ENCODE assay signal across 16 cellular contexts in genomic region chr2:24768601-24769000, GRCh38. TPM values are rescaled to one million over a fixed set of nuclear protein-coding genes. Genes with fewer than 3 reads are reported as not detected.
DNase-seq lines count a peak whose midpoint lies in the region; ATAC-seq, FAIRE-seq and TF ChIP-seq lines count a peak whose summit lies in the region.
"Had no signal": no experiment of that assay in that cellular context is flagged by ENCODE, and none has a peak within 500 bp of the region (broad histone marks: within the 10 kb centered on the region; RNA-seq: fewer than 3 reads in every experiment).

No MANE protein-coding gene starts in this region.

- peak; percentile 44 for DNase-seq in GM23338 (ENCODE audit: low spot score)
- DNase-seq in central memory CD8-positive, alpha-beta T cell (ENCODE audit: low spot score in 2 of 2) = no peak
- DNase-seq in left ventricle myocardium inferior = peak; percentile 61
- peak; percentile 73 to 76 for DNase-seq in thyroid gland
- no peak for DNase-seq in RCC 7860 (ENCODE audit: low spot score)
- DNase-seq in posterior vena cava (ENCODE audit: low spot score) = no peak
- DNase-seq: ACHN, COR-L47, DMS153, IMR-90, Kasumi-1, MM.1S, NCI-H1092 treated with DMSO at 0.1 percent for 48 hours, NCI-H524 had no signal

- FAIRE-seq in RCC 7860 (lab: Jason Lieb, UNC) = no peak

- H3K27ac Mint-ChIP-seq in GM23338 = no peak overlapping the region
- H3K27ac Mint-ChIP-seq in central memory CD8-positive, alpha-beta T cell (ENCODE audit: low read depth) = peak overlapping the region; percentile 74

- H3K36me3 ChIP-seq in GM23338 (ENCODE audit: insufficient read depth) (no peaks in the 10 kb centered on the region), left ventricle myocardium inferior (peaks cover 38% of the 10 kb centered on the region), thyroid gland (no peaks in the 10 kb centered on the region)
- H3K36me3 ChIP-seq: HAP-1 had no signal

- no peaks in the 10 kb centered on the region for H3K27me3 ChIP-seq in GM23338 (ENCODE audit: insufficient read depth)
- no peaks in the 10 kb centered on the region for H3K27me3 ChIP-seq in left ventricle myocardium inferior (ENCODE audit: low read depth)
- no peaks in the 10 kb centered on the region for H3K27me3 ChIP-seq in thyroid gland

- H3K9me3 ChIP-seq in left ventricle myocardium inferior (replicated peaks) = no peaks in the 10 kb centered on the region
- H3K9me3 ChIP-seq in thyroid gland = no peaks in the 10 kb centered on the region
- H3K9me3 ChIP-seq: HAP-1 had no signal

- peaks cover 3% of the 10 kb centered on the region; the same call in 1 of the 3 replicates for H3K36me3 Mint-ChIP-seq in GM23338 (ENCODE audit: low read depth)
- peaks cover 58% of the 10 kb centered on the region for H3K36me3 Mint-ChIP-seq in central memory CD8-positive, alpha-beta T cell (ENCODE audit: insufficient read depth)

- no peaks in the 10 kb centered on the region for H4K20me1 ChIP-seq in GM23338 (replicated peaks; ENCODE audit: insufficient read depth)

- no peak for TF ChIP-seq POLR2A in thyroid gland (IDR thresholded peaks at IDR 0.05)

- peaks cover 3% of the 10 kb centered on the region for H3K27me3 Mint-ChIP-seq in GM23338 (ENCODE audit: insufficient read depth, low read depth, poor library complexity)
- no peaks in the 10 kb centered on the region for H3K27me3 Mint-ChIP-seq in central memory CD8-positive, alpha-beta T cell

- no peak overlapping the region for H3K4me3 ChIP-seq in GM23338
- H3K4me3 ChIP-seq in left ventricle myocardium inferior = no peak overlapping the region
- H3K4me3 ChIP-seq in thyroid gland (replicated peaks in 1 of 3) = no peak overlapping the region
- H3K4me3 ChIP-seq: HAP-1 had no signal

- H3K4me2 ChIP-seq in GM23338 = no peak overlapping the region

- ATAC-seq in GM23338 (peak; percentile 45; the same call in 2 of the 3 replicates), GM21737 (IDR thresholded peaks at IDR 0.05; ENCODE audit: unreplicated experiment) (no peak)
- ATAC-seq in central memory CD8-positive, alpha-beta T cell (replicated peaks; ENCODE audit: extremely low read depth, poor library complexity, severe bottlenecking) = no peak

- H3K79me2 ChIP-seq in GM23338 (replicated peaks; ENCODE audit: insufficient read depth) = no peaks in the 10 kb centered on the region

- peaks cover 2% of the 10 kb centered on the region; the same call in 1 of the 3 replicates for H3K9me3 Mint-ChIP-seq in GM23338
- H3K9me3 Mint-ChIP-seq in central memory CD8-positive, alpha-beta T cell = no peaks in the 10 kb centered on the region

- H3K4me1 Mint-ChIP-seq in GM23338 = peaks cover 6% of the 10 kb centered on the region
- peaks cover 16% of the 10 kb centered on the region for H3K4me1 Mint-ChIP-seq in central memory CD8-positive, alpha-beta T cell

- no peak overlapping the region for H3K4me3 Mint-ChIP-seq in GM23338
- H3K4me3 Mint-ChIP-seq in central memory CD8-positive, alpha-beta T cell = no peak overlapping the region

- TF ChIP-seq CTCF in GM23338 (conservative IDR thresholded peaks at IDR 0.05; ENCODE audit: low read depth in 2 of 2) (no peak), left ventricle myocardium inferior (IDR thresholded peaks at IDR 0.05; ENCODE audit: borderline replicate concordance) (no peak), thyroid gland (IDR thresholded peaks at IDR 0.05) (no peak)

- no peaks in the 10 kb centered on the region for H3F3A ChIP-seq in GM23338 (replicated peaks; ENCODE audit: low read depth)

- H3K27ac ChIP-seq in GM23338 (ENCODE audit: low read depth) = no peak overlapping the region
- H3K27ac ChIP-seq in left ventricle myocardium inferior (replicated peaks) = peak overlapping the region; percentile 53
- peak overlapping the region; percentile 74 to 82 (median 79) for H3K27ac ChIP-seq in thyroid gland

- peaks cover 7% of the 10 kb centered on the region; the same call in 1 of the 2 replicates for H3K9me2 ChIP-seq in GM23338 (ENCODE audit: insufficient read depth)

- intact Hi-C loops in left ventricle myocardium inferior (cut with micrococcal nuclease) = no loop called here
- intact Hi-C loops in thyroid gland (cut with DNase I) = no loop called here
- intact Hi-C loops in posterior vena cava (cut with DNase I) = no loop called here

- H3K4me1 ChIP-seq in GM23338 (ENCODE audit: insufficient read depth) (no peaks in the 10 kb centered on the region), left ventricle myocardium inferior (peaks cover 14% of the 10 kb centered on the region), thyroid gland (peaks cover 12 to 24% of the 10 kb centered on the region in 2 donors)
- H3K4me1 ChIP-seq: HAP-1 had no signal

- 18 to 32% methylated on average over 7 of the region's 7 CpGs for WGBS in thyroid gland, 2 donors

- H2AFZ ChIP-seq in GM23338 = no peak overlapping the region

TF ChIP-seq in GM23338, 12 proteins besides CTCF, POLR2A, EP300 and RAD21:
- no peak for TF ChIP-seq POLR2AphosphoS5 (IDR thresholded peaks at IDR 0.05; ENCODE audit: low read depth)
- TF ChIP-seq NANOG (IDR thresholded peaks at IDR 0.05; ENCODE audit: borderline replicate concordance) = no peak
- TF ChIP-seq EZH2phosphoT487 (IDR thresholded peaks at IDR 0.05; ENCODE audit: unreplicated experiment) = no peak

RNA-seq across cellular contexts. Expression of gene PTRHD1, which starts 24.6 kb away (rescaled TPM):
- total RNA-seq in GM23338 (2014; rRNA removed; shearing (Covaris generic)) = 27.1 and 46.9 TPM in 2 replicates
- 105 and 128 TPM in 2 replicates for polyA plus RNA-seq in GM23338 (2016; fragmentation: Nextera tagmentation; extraction: Ambion mirVana)
- total RNA-seq in left ventricle myocardium inferior = 24.3 TPM
- total RNA-seq in thyroid gland = 10 to 100 TPM; 12.6 to 68.8 (median 31.6) TPM
- total RNA-seq in posterior vena cava = 10 to 100 TPM; 13.7 to 14.2 TPM

RNA-seq across cellular contexts. Expression of gene CENPO, which starts 24.6 kb away (rescaled TPM):
- 44.7 and 44.8 TPM in 2 replicates for total RNA-seq in GM23338 (2014; rRNA removed; shearing (Covaris generic))
- polyA plus RNA-seq in GM23338 (2016; fragmentation: Nextera tagmentation; extraction: Ambion mirVana) = 27.0 and 27.1 TPM in 2 replicates
- 2.2 TPM for total RNA-seq in left ventricle myocardium inferior
- total RNA-seq in thyroid gland = 1 to 10 TPM; 4.2 to 8.9 (median 6.3) TPM
- total RNA-seq in posterior vena cava = 1 to 10 TPM; 2.6 to 3.9 TPM

Comparison
In these comparisons a context has a peak if more than half of its experiments do, and no peak if none do; other contexts are left out.
1. DNase-seq: peak in GM23338 (single experiment), left ventricle myocardium inferior (single experiment) and thyroid gland (2 of 2); none in central memory CD8-positive, alpha-beta T cell (0 of 2), RCC 7860 (single experiment) and posterior vena cava (single experiment).